ENCODE assay signal across 22 cellular contexts in genomic region chr4:48005781-48006180, GRCh38. TPM values are rescaled to one million over a fixed set of nuclear protein-coding genes. Genes with fewer than 3 reads are reported as not detected.
DNase-seq lines count a peak whose midpoint lies in the region; ATAC-seq and TF ChIP-seq lines count a peak whose summit lies in the region.
"Had no signal": no experiment of that assay in that cellular context is flagged by ENCODE, and none has a peak within 500 bp of the region (broad histone marks: within the 10 kb centered on the region; RNA-seq: fewer than 3 reads in every experiment).

No MANE protein-coding gene starts in this region.

- no peaks in the 10 kb centered on the region for H3K27me3 Mint-ChIP-seq in endodermal cell (ENCODE audit: insufficient read depth)
- no peaks in the 10 kb centered on the region for H3K27me3 Mint-ChIP-seq in activated T-cell treated with anti-CD3 and anti-CD28 coated beads, Interleukin-2, amount 50 U/mL, for 4 hours (ENCODE audit: low read depth)

- peaks cover 21% of the 10 kb centered on the region for H3K36me3 Mint-ChIP-seq in endodermal cell (ENCODE audit: low read depth)
- H3K36me3 Mint-ChIP-seq in activated T-cell treated with anti-CD3 and anti-CD28 coated beads, Interleukin-2, amount 50 U/mL, for 4 hours (ENCODE audit: insufficient read depth), result no peaks in the 10 kb centered on the region
- H3K36me3 Mint-ChIP-seq: CD4-positive, alpha-beta memory T cell; CD4-positive, CD25-positive, alpha-beta regulatory T cell had no signal

- H3K9me3 Mint-ChIP-seq in endodermal cell, result peaks cover 64% of the 10 kb centered on the region
- H3K9me3 Mint-ChIP-seq in activated T-cell treated with anti-CD3 and anti-CD28 coated beads, Interleukin-2, amount 50 U/mL, for 4 hours, result peaks cover 3% of the 10 kb centered on the region

- H3K27ac ChIP-seq in HEK293 (ENCODE audit: extremely low read depth, low read depth, low read length) (no peak overlapping the region), endodermal cell (ENCODE audit: low read depth, low read length) (no peak overlapping the region)
- H3K27ac ChIP-seq: BLaER1 had no signal

- DNase-seq in LHCN-M2 (ENCODE audit: low read depth), result peak; percentile 4
- peak; percentile 31 for DNase-seq in OCI-M1 (lab: John Stamatoyannopoulos, UW)
- no peak for DNase-seq in endodermal cell
- DNase-seq in activated T-cell treated with anti-CD3 and anti-CD28 coated beads, Interleukin-2, amount 50 U/mL, for 4 hours, result no peak
- no peak for DNase-seq in COR-L47 (lab: John Stamatoyannopoulos, UW)
- DNase-seq in activated T-cell treated with anti-CD3 and anti-CD28 coated beads, Interleukin-2, amount 50 U/mL, for 1 hour, result no peak
- DNase-seq: 8988T; ACHN; BE2C; C1 segment of cervical spinal cord; Caco-2; Calu3; CD4-positive, alpha-beta memory T cell; CD4-positive, CD25-positive, alpha-beta regulatory T cell; CD8-positive, alpha-beta memory T cell; DMS79 treated with DMSO at 0.1 percent for 48 hours; GF-D8 had no signal

- no peaks in the 10 kb centered on the region for H3K27me3 ChIP-seq in endodermal cell (ENCODE audit: control insufficient read depth, insufficient read depth, low read length, poor library complexity, severe bottlenecking)
- H3K27me3 ChIP-seq: BE2C, BLaER1 had no signal

- no peaks in the 10 kb centered on the region; the same call in 1 of the 2 replicates for H3K9me3 ChIP-seq in HEK293 (ENCODE audit: control insufficient read depth, insufficient read depth, low read depth, low read length)
- peaks cover 68% of the 10 kb centered on the region for H3K9me3 ChIP-seq in endodermal cell (ENCODE audit: control insufficient read depth, low read length)
- H3K9me3 ChIP-seq: BE2C had no signal

- 80 to 88% methylated on average over 1 to 2 of the region's 2 CpGs for WGBS in endodermal cell (ENCODE audit: insufficient coverage in 1 of 2, insufficient read length in 1 of 2), 2 experiments

- H3K4me3 ChIP-seq in HEK293 (ENCODE audit: low read depth, low read length) (no peak overlapping the region), endodermal cell (ENCODE audit: low read length) (peak overlapping the region; percentile 56)
- H3K4me3 ChIP-seq: BLaER1 had no signal

- POLR2A ChIA-PET in HEK293 (lab: Yijun Ruan, JAX), result no interaction called here

- ATAC-seq in GM21737 (IDR thresholded peaks at IDR 0.05; ENCODE audit: unreplicated experiment), result no peak
- ATAC-seq in activated T-cell treated with anti-CD3 and anti-CD28 coated beads, Interleukin-2, amount 50 U/mL, for 4 hours, result no peak

- H3K4me1 ChIP-seq in HEK293 (ENCODE audit: control insufficient read depth, insufficient read depth, low read length) (no peaks in the 10 kb centered on the region), endodermal cell (ENCODE audit: control insufficient read depth, insufficient read depth, low read length) (no peaks in the 10 kb centered on the region)
- H3K4me1 ChIP-seq: BE2C, BLaER1, Caco-2 had no signal

- H3K4me1 Mint-ChIP-seq in endodermal cell, result no peaks in the 10 kb centered on the region
- H3K4me1 Mint-ChIP-seq in activated T-cell treated with anti-CD3 and anti-CD28 coated beads, Interleukin-2, amount 50 U/mL, for 4 hours (ENCODE audit: low read depth), result no peaks in the 10 kb centered on the region
- H3K4me1 Mint-ChIP-seq: CD14-positive monocyte; CD4-positive, CD25-positive, alpha-beta regulatory T cell; CD8-positive, alpha-beta memory T cell had no signal

- H3K4me3 Mint-ChIP-seq in endodermal cell, result no peak overlapping the region
- no peak overlapping the region for H3K4me3 Mint-ChIP-seq in activated T-cell treated with anti-CD3 and anti-CD28 coated beads, Interleukin-2, amount 50 U/mL, for 4 hours
- H3K4me3 Mint-ChIP-seq: CD14-positive monocyte; CD4-positive, alpha-beta memory T cell; CD4-positive, CD25-positive, alpha-beta regulatory T cell; CD8-positive, alpha-beta memory T cell had no signal

- H3K9ac ChIP-seq in endodermal cell (ENCODE audit: extremely low read depth, low read length, poor library complexity, severe bottlenecking), result no peak overlapping the region
- H3K9ac ChIP-seq: BLaER1 had no signal

- no peak for TF ChIP-seq CTCF in HEK293 (tag by site-specific recombination; IDR thresholded peaks at IDR 0.05)
- no peak for TF ChIP-seq CTCF in endodermal cell (conservative IDR thresholded peaks at IDR 0.05)

- H3K27ac Mint-ChIP-seq in endodermal cell, result no peak overlapping the region
- H3K27ac Mint-ChIP-seq: CD14-positive monocyte; CD4-positive, alpha-beta memory T cell; CD4-positive, CD25-positive, alpha-beta regulatory T cell; CD8-positive, alpha-beta memory T cell had no signal

- H3K36me3 ChIP-seq in HEK293 (ENCODE audit: control insufficient read depth in 2 of 2, insufficient read depth in 1 of 2, low read length in 2 of 2) (no peaks in the 10 kb centered on the region), endodermal cell (ENCODE audit: control insufficient read depth, insufficient read depth, low read length) (no peaks in the 10 kb centered on the region)
- H3K36me3 ChIP-seq: BE2C, BLaER1 had no signal

- CTCF ChIA-PET in HEK293 (lab: Yijun Ruan, JAX), result interaction anchor here (0.6 to 0.8 kb wide), 2 partner anchors 78 to 556 kb away, joined by 4 read pairs; no protein-coding TSS in a partner anchor

TF ChIP-seq in HEK293, 187 proteins besides CTCF, POLR2A, EP300 and RAD21:
- TF ChIP-seq ZNF561 (tag by site-specific recombination; IDR thresholded peaks at IDR 0.05; ENCODE audit: borderline replicate concordance) (no peak), SETDB1 (IDR thresholded peaks at IDR 0.05; ENCODE audit: insufficient read length, low read length) (peak; percentile 95)

RNA-seq across cellular contexts. Expression of gene CNGA1, which starts 10.7 kb away (rescaled TPM):
- total RNA-seq in LHCN-M2 (2014; rRNA removed), result not detected in 2 replicates
- polyA plus RNA-seq in LHCN-M2 (2012), result 0.07 TPM
- under 1 TPM in 1 of 2 donors, not detected in 1; 0.24 TPM for total RNA-seq in endodermal cell
- polyA plus RNA-seq in endodermal cell (2013, experiment 1 of 2), result 0.25 TPM
- polyA plus RNA-seq in endodermal cell (2013, experiment 2 of 2), result 0.62 TPM
- total RNA-seq in activated T-cell treated with anti-CD3 and anti-CD28 coated beads, Interleukin-2, amount 50 U/mL, for 4 hours, result under 1 TPM; 0.32 to 0.33 (median 0.33) TPM
- total RNA-seq: CD4-positive, alpha-beta memory T cell; CD4-positive, CD25-positive, alpha-beta regulatory T cell; CD8-positive, alpha-beta memory T cell had no signal
- polyA plus RNA-seq: AG04450; CD14-positive monocyte; CD4-positive, alpha-beta memory T cell; CD8-positive, alpha-beta memory T cell had no signal

RNA-seq across cellular contexts. Expression of gene NIPAL1, which starts 10.8 kb away (rescaled TPM):
- 0.71 and 1.7 TPM in 2 replicates for total RNA-seq in LHCN-M2 (2014; rRNA removed)
- 0.49 TPM for polyA plus RNA-seq in LHCN-M2 (2012)
- total RNA-seq in endodermal cell, result 1 to 10 TPM; 3.4 to 8.4 TPM
- polyA plus RNA-seq in endodermal cell (2013, experiment 1 of 2), result 0.96 TPM
- 1.1 TPM for polyA plus RNA-seq in endodermal cell (2013, experiment 2 of 2)
- 1 to 10 TPM; 8.6 to 8.9 (median 8.8) TPM for total RNA-seq in activated T-cell treated with anti-CD3 and anti-CD28 coated beads, Interleukin-2, amount 50 U/mL, for 4 hours

Comparison
In these comparisons a context has a peak if more than half of its experiments do, and no peak if none do; other contexts are left out.
1. DNase-seq: peak in LHCN-M2 (single experiment) and OCI-M1 (single experiment); none in endodermal cell (single experiment), activated T-cell treated with anti-CD3 and anti-CD28 coated beads, Interleukin-2, amount 50 U/mL, for 4 hours (single experiment), COR-L47 (single experiment) and activated T-cell treated with anti-CD3 and anti-CD28 coated beads, Interleukin-2, amount 50 U/mL, for 1 hour (single experiment).